Comparison of ENCODE assay signal across 1 cellular context in the genomic region with DNA sequence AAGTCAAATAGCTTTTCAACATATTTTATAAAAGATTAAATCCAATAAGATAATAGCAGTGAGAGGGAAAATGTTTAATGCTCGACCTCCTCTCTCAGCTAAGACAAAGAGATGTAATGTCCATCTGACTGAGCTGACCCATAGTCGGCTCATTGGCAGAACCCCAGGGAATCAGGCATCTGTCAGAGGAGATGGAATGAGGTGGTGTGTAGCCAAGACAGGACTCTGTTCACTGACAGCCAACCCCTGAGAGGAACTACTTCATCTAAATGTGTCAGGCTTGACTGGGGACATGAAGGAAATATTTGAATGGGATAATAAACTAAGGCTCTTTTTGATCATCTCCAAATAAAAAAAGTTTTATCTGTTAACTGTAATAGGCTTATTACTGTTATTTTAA.
TF ChIP-seq lines count a peak whose summit lies in the region.

No MANE protein-coding gene starts in this region.

TF ChIP-seq in IMR-90, 13 proteins besides CTCF, POLR2A, EP300 and RAD21 (continued from another document):
- no peak for TF ChIP-seq NFE2L2 (IDR thresholded peaks at IDR 0.05; ENCODE audit: low read depth, low read length)
- TF ChIP-seq MXI1 (IDR thresholded peaks at IDR 0.05; ENCODE audit: borderline replicate concordance, low read depth, low read length) = no peak
- TF ChIP-seq SMC3 (IDR thresholded peaks at IDR 0.05; ENCODE audit: low read depth, low read length) = no peak
